In the genomic region with DNA sequence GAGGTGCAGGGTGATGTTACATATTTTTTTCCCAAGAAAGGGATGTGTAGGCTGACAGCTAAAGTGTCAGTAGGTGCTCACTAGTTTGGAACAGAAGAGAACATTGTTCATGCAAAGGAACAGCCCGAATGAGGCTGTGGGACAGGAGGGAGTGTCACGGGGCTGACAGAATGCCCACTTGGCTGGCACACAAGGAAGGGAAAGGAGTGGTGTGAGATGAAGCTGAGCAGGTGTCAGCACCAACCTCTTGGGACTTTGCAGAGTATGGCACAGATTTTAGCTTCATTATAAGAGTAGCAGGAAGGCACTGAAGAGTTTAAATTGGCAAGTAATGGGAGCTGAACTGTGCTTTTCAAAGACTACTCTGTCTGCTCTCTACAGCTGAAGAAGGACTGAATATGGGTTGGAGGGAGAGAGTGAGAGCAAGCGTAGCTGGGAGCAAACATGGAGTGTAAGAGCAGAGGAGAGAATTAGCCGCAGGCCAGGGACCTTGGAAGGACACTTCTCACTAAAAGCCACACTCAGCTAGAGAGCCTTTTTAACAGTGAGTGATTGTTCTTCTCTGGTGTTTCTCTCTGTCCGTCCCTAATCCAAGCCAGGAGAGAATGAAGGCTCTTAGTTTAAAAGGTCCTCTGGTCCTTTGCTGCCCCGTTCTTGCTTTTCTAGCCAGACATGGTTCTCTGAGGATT, we compare ENCODE assay signal across 9 cellular contexts. TPM values are rescaled to one million over a fixed set of nuclear protein-coding genes. Genes with fewer than 3 reads are reported as not detected.
"Had no signal": no experiment of that assay in that cellular context is flagged by ENCODE, and none has a peak within 500 bp of the region (broad histone marks: within the 10 kb centered on the region; RNA-seq: fewer than 3 reads in every experiment).

No MANE protein-coding gene starts in this region.

RNA-seq across cellular contexts. Expression of a gene that starts 35.0 kb away (rescaled TPM):
- total RNA-seq: activated B cell treated with CpG ODN at 0.5 μM for 24 hours; activated CD4-positive, alpha-beta memory T cell treated with anti-CD3 and anti-CD28 coated beads for 36 hours; activated naive CD4-positive, alpha-beta T cell treated with anti-CD3 and anti-CD28 coated beads for 36 hours; activated naive CD4-positive, alpha-beta T cell treated with anti-CD3 and anti-CD28 coated beads, Interleukin-2, amount 50 U/mL, for 72 hours; activated T-cell treated with anti-CD3 and anti-CD28 coated beads, Interleukin-2, amount 50 U/mL, for 4 hours; activated T-helper 1 cell treated with anti-CD3 and anti-CD28 coated beads, Interleukin-12 subunit alpha, Interleukin-12 subunit beta, Interleukin-2, Interleukin-4 antibody, amounts not matched to agents 30 ng/mL and 10 ng/mL and 1 ng/mL, durations not matched to agents 14 hours and 24 hours and 36 hours; cardiac septum; MCF 10A; NCI-H460 had no signal
